Comparison of ENCODE assay signal across 28 cellular contexts in the genomic region with DNA sequence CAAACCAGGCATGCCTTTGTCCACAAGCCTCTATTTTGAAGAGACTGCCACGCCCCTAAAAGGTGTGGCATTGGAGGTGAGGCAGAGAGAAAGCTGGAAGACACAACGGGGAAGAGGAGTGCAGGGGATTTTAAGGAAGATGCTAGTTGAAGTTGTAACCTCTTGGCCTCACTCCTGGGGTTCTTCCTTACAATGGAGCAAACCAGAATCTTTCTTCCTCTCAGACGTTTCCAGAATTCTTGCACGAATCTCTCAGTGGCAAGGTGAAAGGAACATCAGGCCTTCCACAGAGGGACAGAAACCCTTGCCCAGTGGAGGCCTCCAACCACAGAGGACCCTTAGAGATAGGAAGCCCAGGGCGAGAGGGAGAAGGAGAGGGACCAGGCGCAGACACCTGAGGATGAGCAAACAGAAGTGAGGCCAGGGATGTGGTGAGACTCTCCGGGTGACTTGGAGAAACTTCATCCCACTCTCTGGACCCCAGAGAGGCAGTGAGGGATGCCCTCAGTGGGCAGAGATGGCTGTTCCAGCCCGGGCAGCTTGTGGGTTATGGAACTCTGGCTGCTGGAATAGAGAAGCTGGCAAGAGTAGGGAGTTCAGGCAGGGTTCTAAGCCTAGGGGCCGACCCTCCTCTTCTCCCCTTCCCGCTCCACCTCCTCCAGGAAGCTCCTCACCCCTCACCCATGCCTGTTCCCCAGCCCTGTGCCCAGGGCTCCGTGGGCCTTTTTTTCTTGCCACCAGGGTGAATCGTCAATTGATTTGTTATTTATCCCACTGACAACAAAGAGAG.
DNase-seq lines count a peak whose midpoint lies in the region; ATAC-seq and TF ChIP-seq lines count a peak whose summit lies in the region.
"Had no signal": no experiment of that assay in that cellular context is flagged by ENCODE, and none has a peak within 500 bp of the region (broad histone marks: within the 10 kb centered on the region; RNA-seq: fewer than 3 reads in every experiment).

No MANE protein-coding gene starts in this region.

- peaks cover 5 to 15% of the 10 kb centered on the region in 2 donors for H3K4me1 ChIP-seq in breast epithelium
- H3K4me1 ChIP-seq in upper lobe of right lung, result peaks cover 10% of the 10 kb centered on the region
- H3K4me1 ChIP-seq: adrenal gland, colonic mucosa had no signal

- H3K36me3 ChIP-seq in breast epithelium (no peaks in the 10 kb centered on the region), upper lobe of right lung (no peaks in the 10 kb centered on the region)
- H3K36me3 ChIP-seq: adrenal gland, colonic mucosa, heart right ventricle, transverse colon had no signal

- H3K4me3 ChIP-seq in breast epithelium (peak overlapping the region in 2 of 3 donors; percentile 21 to 39), upper lobe of right lung (no peak overlapping the region)
- H3K4me3 ChIP-seq: A549, adrenal gland, colonic mucosa, heart right ventricle, skin epidermis, transverse colon had no signal

- DNase-seq in cardiac septum (ENCODE audit: low spot score), result peak; percentile 20
- DNase-seq in Right ventricle myocardium inferior (ENCODE audit: missing footprints), result no peak
- peak in 1 of 2 donors; percentile 24 for DNase-seq in breast epithelium (ENCODE audit: low spot score in 2 of 2)
- DNase-seq in mesothelial cell of epicardium (ENCODE audit: low spot score in 2 of 2, unreplicated experiment in 2 of 2), result no peak
- peak; percentile 17 for DNase-seq in upper lobe of right lung
- no peak for DNase-seq in kidney glomerular epithelial cell (lab: John Stamatoyannopoulos, UW)
- DNase-seq: activated naive CD4-positive, alpha-beta T cell treated with anti-CD3 and anti-CD28 coated beads for 36 hours; adrenal gland; AML-193; colonic mucosa; effector CD8-positive, alpha-beta T cell; erythroblast; heart right ventricle; mesendoderm; NCI-H1048; NCI-H1694 treated with DMSO at 0.1 percent for 48 hours; NCI-H524; SHP77 treated with DMSO at 0.1 percent for 48 hours; stimulated activated CD4-positive, alpha-beta T cell treated with anti-CD3 and anti-CD28 coated beads, Interleukin-1b, Interleukin-23, amount 100 ng/mL, for 48 hours; SW 1271; T1000; transverse colon had no signal

- H3K9me3 Mint-ChIP-seq in mesothelial cell of epicardium, result no peaks in the 10 kb centered on the region
- H3K9me3 Mint-ChIP-seq: activated naive CD4-positive, alpha-beta T cell treated with anti-CD3 and anti-CD28 coated beads for 36 hours had no signal

- intact Hi-C loops in cardiac septum (cut with DNase I), result no loop called here
- intact Hi-C loops in Right ventricle myocardium inferior (cut with DNase I), result no loop called here
- intact Hi-C loops in breast epithelium (cut with DNase I; ENCODE audit: low total_unique reads), result no loop called here
- intact Hi-C loops in upper lobe of right lung (cut with DNase I), result no loop called here

- no peak for ATAC-seq in Right ventricle myocardium inferior
- ATAC-seq in upper lobe of right lung, result no peak
- ATAC-seq in GM19035 (IDR thresholded peaks at IDR 0.05; ENCODE audit: unreplicated experiment), result no peak
- ATAC-seq in GM21367 (IDR thresholded peaks at IDR 0.05; ENCODE audit: unreplicated experiment), result no peak
- ATAC-seq: A549 had no signal

- TF ChIP-seq CTCF in breast epithelium (IDR thresholded peaks at IDR 0.05) (no peak), mesothelial cell of epicardium (IDR thresholded peaks at IDR 0.05; ENCODE audit: unreplicated experiment) (no peak), upper lobe of right lung (IDR thresholded peaks at IDR 0.05) (no peak)

- H3K27ac ChIP-seq in breast epithelium (no peak overlapping the region), upper lobe of right lung (no peak overlapping the region)
- H3K27ac ChIP-seq: A549, adrenal gland, colonic mucosa, GM23248, heart right ventricle, transverse colon had no signal

- H3K36me3 Mint-ChIP-seq in mesothelial cell of epicardium, result no peaks in the 10 kb centered on the region
- H3K36me3 Mint-ChIP-seq: brain had no signal

- H3K4me3 Mint-ChIP-seq in mesothelial cell of epicardium, result no peak overlapping the region
- H3K4me3 Mint-ChIP-seq: activated naive CD4-positive, alpha-beta T cell treated with anti-CD3 and anti-CD28 coated beads for 36 hours had no signal

- H3K9me3 ChIP-seq in breast epithelium (no peaks in the 10 kb centered on the region), upper lobe of right lung (no peaks in the 10 kb centered on the region)
- H3K9me3 ChIP-seq: A549, adrenal gland, colonic mucosa, heart right ventricle, transverse colon had no signal

- TF ChIP-seq POLR2A in breast epithelium (IDR thresholded peaks at IDR 0.05), result no peak

- H3K4me1 Mint-ChIP-seq in mesothelial cell of epicardium, result peaks cover 24% of the 10 kb centered on the region

- H3K27ac Mint-ChIP-seq in mesothelial cell of epicardium, result peak overlapping the region; percentile 31
- H3K27ac Mint-ChIP-seq: activated naive CD4-positive, alpha-beta T cell treated with anti-CD3 and anti-CD28 coated beads for 36 hours had no signal

- H3K27me3 ChIP-seq in breast epithelium, result no peaks in the 10 kb centered on the region
- H3K27me3 ChIP-seq in upper lobe of right lung, result no peaks in the 10 kb centered on the region
- H3K27me3 ChIP-seq: adrenal gland, colonic mucosa, transverse colon had no signal

- no peaks in the 10 kb centered on the region for H3K27me3 Mint-ChIP-seq in mesothelial cell of epicardium (ENCODE audit: low read depth)

Comparison
In these comparisons a context has a peak if more than half of its experiments do, and no peak if none do; other contexts are left out.
1. DNase-seq: peak in cardiac septum (single experiment) and upper lobe of right lung (single experiment); none in Right ventricle myocardium inferior (single experiment), mesothelial cell of epicardium (0 of 2) and kidney glomerular epithelial cell (single experiment).